Comparison of ENCODE assay signal across 8 cellular contexts in genomic region chr5:72138943-72139467, GRCh38.
DNase-seq lines count a peak whose midpoint lies in the region; ATAC-seq, FAIRE-seq and TF ChIP-seq lines count a peak whose summit lies in the region.

No MANE protein-coding gene starts in this region.

- ATAC-seq in GM19467 (IDR thresholded peaks at IDR 0.05; ENCODE audit: unreplicated experiment) (no peak), GM21786 (IDR thresholded peaks at IDR 0.05; ENCODE audit: unreplicated experiment) (no peak)

- H3K9me3 ChIP-seq in SK-N-MC (ENCODE audit: low read depth, low read length), result no peaks in the 10 kb centered on the region

- no peak for DNase-seq in activated naive CD4-positive, alpha-beta T cell treated with anti-CD3 and anti-CD28 coated beads, Interleukin-2, amount 50 U/mL, for 16 hours
- DNase-seq in SK-N-MC (ENCODE audit: low read depth, low spot score) (no peak), foreskin fibroblast (peak; percentile 87 to 92), urothelium cell line (ENCODE audit: low spot score) (peak; percentile 20)
- no peak for DNase-seq in activated effector memory CD4-positive, alpha-beta T cell treated with anti-CD3 and anti-CD28 coated beads, Interleukin-2, amount 50 U/mL, for 16 hours

- peak overlapping the region; percentile 21 for H3K27ac Mint-ChIP-seq in activated naive CD4-positive, alpha-beta T cell treated with anti-CD3 and anti-CD28 coated beads, Interleukin-2, amount 50 U/mL, for 24 hours

- H3K36me3 Mint-ChIP-seq in activated naive CD4-positive, alpha-beta T cell treated with anti-CD3 and anti-CD28 coated beads, Interleukin-2, amount 50 U/mL, for 24 hours, result no peaks in the 10 kb centered on the region

- peak overlapping the region; percentile 1 for H3K9ac ChIP-seq in SK-N-MC (ENCODE audit: insufficient read length)

- no peak for FAIRE-seq in urothelium cell line (lab: Jason Lieb, UNC)

- H3K27ac ChIP-seq in SK-N-MC, result peak overlapping the region; percentile 7; the same call in 1 of the 2 replicates

- H3K9me3 Mint-ChIP-seq in activated naive CD4-positive, alpha-beta T cell treated with anti-CD3 and anti-CD28 coated beads, Interleukin-2, amount 50 U/mL, for 24 hours, result no peaks in the 10 kb centered on the region

- H3K36me3 ChIP-seq in SK-N-MC (ENCODE audit: insufficient read depth, low read length), result no peaks in the 10 kb centered on the region

- no peak overlapping the region for H3K4me3 ChIP-seq in SK-N-MC
- no peak overlapping the region for H3K4me3 ChIP-seq in foreskin fibroblast (ENCODE audit: low read depth in 1 of 2, low read length in 2 of 2)

- no peak for TF ChIP-seq CTCF in foreskin fibroblast (IDR thresholded peaks at IDR 0.05; ENCODE audit: low read depth, low read length)

- peaks cover 16% of the 10 kb centered on the region for H3K27me3 Mint-ChIP-seq in activated naive CD4-positive, alpha-beta T cell treated with anti-CD3 and anti-CD28 coated beads, Interleukin-2, amount 50 U/mL, for 24 hours

- peaks cover 21% of the 10 kb centered on the region for H3K4me1 Mint-ChIP-seq in activated naive CD4-positive, alpha-beta T cell treated with anti-CD3 and anti-CD28 coated beads, Interleukin-2, amount 50 U/mL, for 24 hours

- H3K4me3 Mint-ChIP-seq in activated naive CD4-positive, alpha-beta T cell treated with anti-CD3 and anti-CD28 coated beads, Interleukin-2, amount 50 U/mL, for 24 hours, result peak overlapping the region; percentile 4

Comparison
In these comparisons a context has a peak if more than half of its experiments do, and no peak if none do; other contexts are left out.
1. DNase-seq: peak in foreskin fibroblast (2 of 2) and urothelium cell line (single experiment); none in activated naive CD4-positive, alpha-beta T cell treated with anti-CD3 and anti-CD28 coated beads, Interleukin-2, amount 50 U/mL, for 16 hours (single experiment), SK-N-MC (single experiment) and activated effector memory CD4-positive, alpha-beta T cell treated with anti-CD3 and anti-CD28 coated beads, Interleukin-2, amount 50 U/mL, for 16 hours (single experiment).